In the genomic region with DNA sequence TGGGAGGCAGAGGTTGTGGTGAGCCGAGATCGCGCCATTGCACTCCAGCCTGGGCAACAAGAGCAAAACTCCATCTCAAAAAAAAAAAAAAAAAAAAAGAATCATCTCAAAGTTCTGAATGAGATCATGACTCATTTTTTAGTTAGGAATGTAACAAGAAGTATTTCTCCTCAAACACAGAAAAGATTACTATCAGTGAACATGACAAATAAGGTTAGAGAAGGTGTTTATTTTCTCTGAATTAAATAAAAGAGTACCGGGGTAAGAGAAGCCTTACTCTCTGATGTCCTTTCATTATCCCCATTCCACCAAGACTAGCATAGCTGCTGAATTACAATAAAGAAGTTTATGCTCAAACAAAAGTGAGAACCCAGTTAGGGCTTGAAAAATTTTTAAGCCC, we compare ENCODE assay signal across 28 cellular contexts. TPM values are rescaled to one million over a fixed set of nuclear protein-coding genes. Genes with fewer than 3 reads are reported as not detected.
DNase-seq lines count a peak whose midpoint lies in the region; ATAC-seq, FAIRE-seq and TF ChIP-seq lines count a peak whose summit lies in the region.
"Had no signal": no experiment of that assay in that cellular context is flagged by ENCODE, and none has a peak within 500 bp of the region (broad histone marks: within the 10 kb centered on the region; RNA-seq: fewer than 3 reads in every experiment).

No MANE protein-coding gene starts in this region.

- no peaks in the 10 kb centered on the region for H3K9me3 ChIP-seq in colonic mucosa
- H3K9me3 ChIP-seq: suprapubic skin had no signal

- H3K4me3 ChIP-seq in BJ (ENCODE audit: low read depth, low read length) (no peak overlapping the region), colonic mucosa (no peak overlapping the region)
- H3K4me3 ChIP-seq: suprapubic skin had no signal

- H3K27ac ChIP-seq in colonic mucosa, result no peak overlapping the region
- H3K27ac ChIP-seq: brain microvascular endothelial cell, HL-60, suprapubic skin had no signal

- H3K4me1 ChIP-seq in colonic mucosa, result no peaks in the 10 kb centered on the region
- H3K4me1 ChIP-seq: suprapubic skin had no signal

- CTCF ChIA-PET in BJ (lab: Yijun Ruan, JAX), result interaction anchor here (1.0 kb wide), 1 partner anchor 56 kb away, joined by 6 read pairs; no protein-coding TSS in a partner anchor

- POLR2A ChIA-PET in BJ (lab: Charles Lee), result no interaction called here

- intact Hi-C loops in colonic mucosa (cut with DNase I), result no loop called here

- ATAC-seq in HG02610 (IDR thresholded peaks at IDR 0.05; ENCODE audit: unreplicated experiment) (no peak), GM21390 (IDR thresholded peaks at IDR 0.05; ENCODE audit: unreplicated experiment) (no peak), GM18517 (IDR thresholded peaks at IDR 0.05; ENCODE audit: unreplicated experiment) (no peak)
- ATAC-seq: activated naive CD8-positive, alpha-beta T cell treated with anti-CD3 and anti-CD28 coated beads, Interleukin-2, amount 50 U/mL, for 24 hours; HepG2; left colon; sciatic nerve; stimulated activated memory B cell treated with anti-CD40 and anti-IgM and Interleukin-4, amounts not matched to agents 10 μg/mL and 1 μg/mL and 100 μg/mL, for 72 hours had no signal

- DNase-seq in BJ (ENCODE audit: low read depth) (peak; percentile 19), HTR-8/SVneo (ENCODE audit: insufficient read length, low spot score) (peak; percentile 17), amniotic epithelial cell (ENCODE audit: low read depth) (peak; percentile 41), kidney glomerular epithelial cell (lab: John Stamatoyannopoulos, UW) (peak; percentile 2), colonic mucosa (no peak)
- DNase-seq: activated CD4-positive, alpha-beta T cell treated with anti-CD3 and anti-CD28 coated beads, Interleukin-2, amount 10 ng/mL, durations not matched to agents 7 days and 5 days; activated naive CD8-positive, alpha-beta T cell treated with anti-CD3 and anti-CD28 coated beads, Interleukin-2, amount 50 U/mL, for 24 hours; activated T-cell treated with anti-CD3 and anti-CD28 coated beads, Interleukin-2, amount 50 U/mL, for 48 hours; brain microvascular endothelial cell; CD4-positive, CD25-positive, alpha-beta regulatory T cell; effector memory CD4-positive, alpha-beta T cell; erythroblast; H9; left colon; mesendoderm; NCI-H1694; Right ventricle myocardium superior; stimulated activated CD4-positive, alpha-beta T cell treated with anti-CD3 and anti-CD28 coated beads, Interleukin-4, amount 100 ng/mL, for 4 hours had no signal

- FAIRE-seq in HTR-8/SVneo (lab: Jason Lieb, UNC), result no peak
- FAIRE-seq: frontal cortex, GM19239, HepG2 had no signal

- H3K27me3 ChIP-seq in BJ (ENCODE audit: control insufficient read depth, insufficient read depth, low read length) (no peaks in the 10 kb centered on the region), colonic mucosa (no peaks in the 10 kb centered on the region)
- H3K27me3 ChIP-seq: brain microvascular endothelial cell, suprapubic skin had no signal

- H3K36me3 ChIP-seq in BJ (ENCODE audit: control insufficient read depth, insufficient read depth, low read length), result no peaks in the 10 kb centered on the region
- no peaks in the 10 kb centered on the region for H3K36me3 ChIP-seq in colonic mucosa
- H3K36me3 ChIP-seq: brain microvascular endothelial cell had no signal

- no peak for TF ChIP-seq CTCF in BJ (IDR thresholded peaks at IDR 0.05; ENCODE audit: insufficient read depth, low read depth, low read length)
- TF ChIP-seq CTCF in colonic mucosa (IDR thresholded peaks at IDR 0.05), result no peak

- no peak overlapping the region for H3K9ac ChIP-seq in colonic mucosa (ENCODE audit: low read depth in 2 of 2, low read length in 2 of 2)

RNA-seq across cellular contexts. Expression of gene IPMK, which starts 50.1 kb away (rescaled TPM):
- 0.81 and 1.9 TPM in 2 replicates for polyA plus RNA-seq in BJ (2011; rRNA removed)
- 1.1 and 1.6 TPM in 2 replicates for polyA minus RNA-seq in BJ (2011; rRNA and poly(A)+ RNA removed)
- total RNA-seq in colonic mucosa, result 10 to 100 TPM; 10.4 to 34.6 TPM

RNA-seq across cellular contexts. Expression of gene CISD1, which starts 51.4 kb away (rescaled TPM):
- polyA plus RNA-seq in BJ (2011; rRNA removed), result 31.7 and 57.1 TPM in 2 replicates
- 3.6 and 5.4 TPM in 2 replicates for polyA minus RNA-seq in BJ (2011; rRNA and poly(A)+ RNA removed)
- 10 to 100 TPM; 52.5 to 57.9 TPM for total RNA-seq in colonic mucosa
